ENCODE assay signal across 15 cellular contexts in the genomic region with DNA sequence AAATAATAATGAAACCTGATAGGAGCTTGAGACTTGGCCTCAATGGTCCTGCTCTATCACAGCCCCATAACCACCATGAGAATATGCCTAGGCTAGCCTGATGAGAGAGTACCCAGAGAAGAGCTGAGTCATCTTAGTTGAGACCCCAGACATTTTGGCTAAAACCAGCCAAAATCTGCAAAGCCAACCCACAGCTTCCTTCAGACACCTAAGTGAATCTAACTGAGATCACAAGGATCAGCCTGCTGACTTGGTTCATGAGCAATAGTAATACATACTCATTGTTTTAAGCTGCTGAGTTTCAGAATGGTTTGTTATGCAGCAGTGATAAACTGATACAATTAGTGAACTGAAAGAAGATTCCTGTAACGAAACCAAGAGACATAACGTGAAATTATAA.
DNase-seq lines count a peak whose midpoint lies in the region; ATAC-seq, FAIRE-seq and TF ChIP-seq lines count a peak whose summit lies in the region.
"Had no signal": no experiment of that assay in that cellular context is flagged by ENCODE, and none has a peak within 500 bp of the region (broad histone marks: within the 10 kb centered on the region; RNA-seq: fewer than 3 reads in every experiment).

No MANE protein-coding gene starts in this region.

- peaks cover 1 to 8% of the 10 kb centered on the region in 2 donors for H3K9me3 Mint-ChIP-seq in activated T-cell treated with anti-CD3 and anti-CD28 coated beads, Interleukin-2, amount 50 U/mL, for 72 hours

- peaks cover 52% of the 10 kb centered on the region for H3K4me1 Mint-ChIP-seq in activated T-cell treated with anti-CD3 and anti-CD28 coated beads, Interleukin-2, amount 50 U/mL, for 72 hours (ENCODE audit: low read depth)

- ATAC-seq in activated T-cell treated with anti-CD3 and anti-CD28 coated beads, Interleukin-2, amount 50 U/mL, for 72 hours (replicated peaks in 1 of 2), result peak; percentile 49 to 73
- peak; percentile 50; the same call in 2 of the 3 replicates for ATAC-seq in DND-41 (ENCODE audit: insufficient read depth, low read depth)

- no peaks in the 10 kb centered on the region for H3K79me2 ChIP-seq in DND-41 (ENCODE audit: insufficient read depth, low read length)

- H3K27ac Mint-ChIP-seq in activated T-cell treated with anti-CD3 and anti-CD28 coated beads, Interleukin-2, amount 50 U/mL, for 72 hours, result peak overlapping the region; percentile 84

- H4K20me1 ChIP-seq in DND-41 (ENCODE audit: insufficient read depth, low read length), result no peaks in the 10 kb centered on the region

- TF ChIP-seq CTCF in DND-41 (IDR thresholded peaks at IDR 0.05; ENCODE audit: borderline replicate concordance, extremely low read depth, low read length, poor library complexity, severe bottlenecking) (no peak), bronchial epithelial cell (IDR thresholded peaks at IDR 0.05; ENCODE audit: insufficient read depth, low read length, severe bottlenecking) (no peak), RWPE1 (conservative IDR thresholded peaks at IDR 0.05; ENCODE audit: low read depth) (no peak), tibial nerve (IDR thresholded peaks at IDR 0.05) (no peak)

- H3K36me3 Mint-ChIP-seq in activated T-cell treated with anti-CD3 and anti-CD28 coated beads, Interleukin-2, amount 50 U/mL, for 72 hours (ENCODE audit: insufficient read depth in 2 of 2), result peaks cover 3 to 16% of the 10 kb centered on the region in 2 donors

- no peak overlapping the region for H2AFZ ChIP-seq in DND-41 (ENCODE audit: low read depth, low read length)

- TF ChIP-seq POLR2A in H54 (IDR thresholded peaks at IDR 0.05; ENCODE audit: low read depth, low read length) (no peak), tibial nerve (IDR thresholded peaks at IDR 0.05) (no peak)

- H3K27me3 ChIP-seq in DND-41 (ENCODE audit: insufficient read depth, low read length, poor library complexity), result no peaks in the 10 kb centered on the region
- H3K27me3 ChIP-seq in bronchial epithelial cell (ENCODE audit: control insufficient read depth, insufficient read depth, low read length), result no peaks in the 10 kb centered on the region
- H3K27me3 ChIP-seq in tibial nerve, result no peaks in the 10 kb centered on the region

- peak overlapping the region in 1 of 2 donors; percentile 50 for H3K4me3 Mint-ChIP-seq in activated T-cell treated with anti-CD3 and anti-CD28 coated beads, Interleukin-2, amount 50 U/mL, for 72 hours

- H3K36me3 ChIP-seq in DND-41 (ENCODE audit: insufficient read depth, low read length) (no peaks in the 10 kb centered on the region), bronchial epithelial cell (ENCODE audit: control insufficient read depth, insufficient read depth, low read length) (no peaks in the 10 kb centered on the region), tibial nerve (no peaks in the 10 kb centered on the region)

- TF ChIP-seq EP300 in tibial nerve (IDR thresholded peaks at IDR 0.05), result no peak

- H3K4me1 ChIP-seq in DND-41 (ENCODE audit: insufficient read depth, low read length) (peaks cover 4% of the 10 kb centered on the region), tibial nerve (peaks cover 0 to 2% (median 0%) of the 10 kb centered on the region in 4 donors)

- H3K9me3 ChIP-seq in DND-41 (ENCODE audit: insufficient read depth, low read length, severe bottlenecking), result no peaks in the 10 kb centered on the region
- H3K9me3 ChIP-seq in tibial nerve, result no peaks in the 10 kb centered on the region

- FAIRE-seq in H54 (lab: Jason Lieb, UNC), result peak; percentile 61
- peak; percentile 72 for FAIRE-seq in bronchial epithelial cell (lab: Jason Lieb, UNC)

- no peak overlapping the region for H3K4me2 ChIP-seq in DND-41 (ENCODE audit: insufficient read depth, low read length)

- POLR2A ChIA-PET in RWPE1 (lab: Yijun Ruan, JAX; ENCODE audit: low non-redundant PET), result no interaction called here

- CTCF ChIA-PET in RWPE1 (lab: Yijun Ruan, JAX), result no interaction called here

- no peak overlapping the region for H3K9ac ChIP-seq in DND-41 (ENCODE audit: low read depth, low read length)

- H3K27ac ChIP-seq in DND-41 (ENCODE audit: low read length), result no peak overlapping the region
- no peak overlapping the region for H3K27ac ChIP-seq in RWPE1
- H3K27ac ChIP-seq in tibial nerve, result no peak overlapping the region
- H3K27ac ChIP-seq: C4-2B had no signal

- H3K4me3 ChIP-seq in DND-41 (ENCODE audit: low read depth in 1 of 2, low read length in 2 of 2) (no peak overlapping the region), bronchial epithelial cell (ENCODE audit: low read depth, low read length) (no peak overlapping the region), tibial nerve (no peak overlapping the region)

- WGBS in tibial nerve, 2 donors, result 92 to 95% methylated on average over 2 of the region's 2 CpGs

- H3K27me3 Mint-ChIP-seq in activated T-cell treated with anti-CD3 and anti-CD28 coated beads, Interleukin-2, amount 50 U/mL, for 72 hours (ENCODE audit: low read depth), result no peaks in the 10 kb centered on the region

- no peak for DNase-seq in activated T-cell treated with anti-CD3 and anti-CD28 coated beads, Interleukin-2, amount 50 U/mL, for 72 hours
- DNase-seq in activated T-cell treated with anti-CD3 and anti-CD28 coated beads, Interleukin-2, amount 50 U/mL, for 48 hours, result no peak
- DNase-seq in DND-41 (no peak), H54 (ENCODE audit: insufficient read length, low spot score) (no peak), bronchial epithelial cell (ENCODE audit: low read depth) (no peak), RWPE1 (ENCODE audit: low spot score) (no peak), tibial nerve (ENCODE audit: low spot score in 2 of 2) (no peak)
- DNase-seq: AML-193, DMS79, KG1, NCI-H1105 treated with DMSO at 0.1 percent for 48 hours, NCI-H1694 treated with DMSO at 0.1 percent for 48 hours, RPMI8226, SIG-M5 had no signal
